14 cellular contexts compared by ENCODE assay signal in the genomic region with DNA sequence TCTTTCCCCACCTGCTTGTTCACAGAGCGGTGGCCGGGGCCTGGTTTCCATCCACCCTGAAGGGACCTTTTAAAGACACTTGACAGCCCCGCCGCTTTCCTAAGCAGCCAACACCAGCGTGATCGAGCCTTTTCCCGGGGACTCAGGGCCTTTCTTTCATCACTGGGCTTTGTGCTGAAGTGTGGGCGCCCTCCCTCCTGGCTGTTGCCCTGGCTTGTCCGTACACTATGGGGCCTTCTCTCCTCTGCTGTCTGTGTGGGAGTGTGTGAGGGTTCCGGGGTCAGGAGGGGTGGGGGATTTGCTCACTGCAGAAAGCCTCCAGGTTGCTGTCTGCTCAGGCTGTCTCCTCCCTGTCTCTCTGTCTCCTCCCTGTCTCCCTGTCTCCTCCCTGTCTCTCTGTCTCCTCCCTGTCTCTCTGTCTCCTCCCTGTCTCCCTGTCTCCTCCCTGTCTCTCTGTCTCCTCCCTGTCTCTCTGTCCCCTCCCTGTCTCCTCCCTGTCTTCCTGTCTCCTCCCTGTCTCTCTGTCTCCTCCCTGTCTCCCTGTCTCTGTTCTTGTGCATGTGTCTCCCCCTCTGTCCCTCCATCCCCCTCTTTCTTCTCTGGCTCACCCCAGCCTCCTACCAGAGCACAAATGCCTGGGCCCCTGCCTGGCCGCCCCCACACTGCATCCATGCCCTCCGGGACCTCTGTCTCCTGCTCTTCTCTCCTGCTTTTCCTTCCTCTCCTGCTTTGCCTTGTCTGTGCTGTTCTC.
DNase-seq lines count a peak whose midpoint lies in the region; TF ChIP-seq lines count a peak whose summit lies in the region.
"Had no signal": no experiment of that assay in that cellular context is flagged by ENCODE, and none has a peak within 500 bp of the region (broad histone marks: within the 10 kb centered on the region; RNA-seq: fewer than 3 reads in every experiment).

No MANE protein-coding gene starts in this region.

- H3K27me3 Mint-ChIP-seq in osteocyte (ENCODE audit: unreplicated experiment), result peaks cover 3% of the 10 kb centered on the region
- H3K27me3 Mint-ChIP-seq: activated CD4-positive, alpha-beta memory T cell treated with anti-CD3 and anti-CD28 coated beads, Interleukin-2, amount 10 ng/mL, durations not matched to agents 7 days and 5 days; activated naive CD8-positive, alpha-beta T cell had no signal

- H3K9me3 Mint-ChIP-seq in osteocyte (ENCODE audit: unreplicated experiment), result no peaks in the 10 kb centered on the region
- H3K9me3 Mint-ChIP-seq: activated CD4-positive, alpha-beta memory T cell treated with anti-CD3 and anti-CD28 coated beads, Interleukin-2, amount 10 ng/mL, durations not matched to agents 7 days and 5 days had no signal

- H3K27me3 ChIP-seq in neuron (ENCODE audit: insufficient read depth, low read length) (no peaks in the 10 kb centered on the region), stomach (peaks cover 0 to 12% (median 0%) of the 10 kb centered on the region in 3 donors)
- H3K27me3 ChIP-seq: BLaER1 treated with 17β-estradiol and CSF1 and Interleukin-3, amounts not matched to agents 10 nM and 100 nM had no signal

- no peak for TF ChIP-seq EP300 in stomach (IDR thresholded peaks at IDR 0.05)

- H3K9me3 ChIP-seq in neuron (ENCODE audit: low read length), result no peaks in the 10 kb centered on the region
- no peaks in the 10 kb centered on the region for H3K9me3 ChIP-seq in stomach
- H3K9me3 ChIP-seq: BLaER1 treated with 17β-estradiol and CSF1 and Interleukin-3, amounts not matched to agents 10 nM and 100 nM had no signal

- H3K27ac ChIP-seq in stomach, result peak overlapping the region in 1 of 5 donors; percentile 37
- H3K27ac ChIP-seq: BLaER1 treated with 17β-estradiol and CSF1 and Interleukin-3, amounts not matched to agents 10 nM and 100 nM had no signal

- peak overlapping the region; percentile 68 for H2AFZ ChIP-seq in neuron (ENCODE audit: low read depth, low read length)

- no peaks in the 10 kb centered on the region for H3K36me3 Mint-ChIP-seq in osteocyte (ENCODE audit: unreplicated experiment)
- H3K36me3 Mint-ChIP-seq: activated naive CD8-positive, alpha-beta T cell had no signal

- peak; percentile 17 for DNase-seq in DMS79 (lab: John Stamatoyannopoulos, UW)
- DNase-seq in NCI-H69 (lab: John Stamatoyannopoulos, UW), result peak; percentile 11
- DNase-seq in fibroblast of pulmonary artery (ENCODE audit: low read depth), result peak; percentile 46
- no peak for DNase-seq in stomach
- DNase-seq in epidermal melanocyte (ENCODE audit: insufficient read length, low spot score), result no peak
- DNase-seq in NCI-H510A treated with DMSO at 0.1 percent for 48 hours (lab: John Stamatoyannopoulos, UW), result no peak
- DNase-seq in osteocyte (ENCODE audit: extremely low spot score, unreplicated experiment), result no peak
- DNase-seq: activated CD4-positive, alpha-beta memory T cell treated with anti-CD3 and anti-CD28 coated beads, Interleukin-2, amount 10 ng/mL, durations not matched to agents 7 days and 5 days; effector memory CD4-positive, alpha-beta T cell; NCI-H1105; NCI-H774 had no signal

- H3K4me1 ChIP-seq in neuron (ENCODE audit: insufficient read depth, low read length) (peaks cover 15% of the 10 kb centered on the region), stomach (peaks cover 0 to 9% (median 0%) of the 10 kb centered on the region in 4 donors)

- intact Hi-C loops in stomach (cut with DNase I; ENCODE audit: low total_unique reads), result no loop called here

- peaks cover 8% of the 10 kb centered on the region for H3K4me1 Mint-ChIP-seq in osteocyte (ENCODE audit: unreplicated experiment)

- TF ChIP-seq POLR2A in stomach (IDR thresholded peaks at IDR 0.05), result no peak

- TF ChIP-seq CTCF in fibroblast of pulmonary artery (IDR thresholded peaks at IDR 0.05; ENCODE audit: low read length, missing control alignments), result no peak
- TF ChIP-seq CTCF in stomach (IDR thresholded peaks at IDR 0.05), result no peak
- no peak for TF ChIP-seq CTCF in osteocyte (IDR thresholded peaks at IDR 0.05)

- 72 to 77% (median 74%) methylated on average over 12 of the region's 12 CpGs for WGBS in stomach, 5 donors

- no peak overlapping the region for H3K27ac Mint-ChIP-seq in osteocyte (ENCODE audit: unreplicated experiment)
- H3K27ac Mint-ChIP-seq: activated CD4-positive, alpha-beta memory T cell treated with anti-CD3 and anti-CD28 coated beads, Interleukin-2, amount 10 ng/mL, durations not matched to agents 7 days and 5 days; activated naive CD8-positive, alpha-beta T cell had no signal

- H3K4me3 Mint-ChIP-seq in osteocyte (ENCODE audit: unreplicated experiment), result no peak overlapping the region
- H3K4me3 Mint-ChIP-seq: activated CD4-positive, alpha-beta memory T cell treated with anti-CD3 and anti-CD28 coated beads, Interleukin-2, amount 10 ng/mL, durations not matched to agents 7 days and 5 days; activated naive CD8-positive, alpha-beta T cell had no signal

- H3K4me3 ChIP-seq in fibroblast of pulmonary artery (replicated peaks; ENCODE audit: low read depth, low read length), result peak overlapping the region; percentile 19
- no peak overlapping the region for H3K4me3 ChIP-seq in neuron (ENCODE audit: low read length)
- H3K4me3 ChIP-seq in stomach, result no peak overlapping the region
- H3K4me3 ChIP-seq: BLaER1 treated with 17β-estradiol and CSF1 and Interleukin-3, amounts not matched to agents 10 nM and 100 nM had no signal

- H3K36me3 ChIP-seq in neuron (ENCODE audit: insufficient read depth, low read length) (no peaks in the 10 kb centered on the region), stomach (no peaks in the 10 kb centered on the region)

Comparison
In these comparisons a context has a peak if more than half of its experiments do, and no peak if none do; other contexts are left out.
1. DNase-seq: peak in DMS79 (single experiment), NCI-H69 (single experiment) and fibroblast of pulmonary artery (single experiment); none in stomach (single experiment), epidermal melanocyte (single experiment), NCI-H510A treated with DMSO at 0.1 percent for 48 hours (single experiment) and osteocyte (single experiment).